9 cellular contexts compared by ENCODE assay signal in the genomic region with DNA sequence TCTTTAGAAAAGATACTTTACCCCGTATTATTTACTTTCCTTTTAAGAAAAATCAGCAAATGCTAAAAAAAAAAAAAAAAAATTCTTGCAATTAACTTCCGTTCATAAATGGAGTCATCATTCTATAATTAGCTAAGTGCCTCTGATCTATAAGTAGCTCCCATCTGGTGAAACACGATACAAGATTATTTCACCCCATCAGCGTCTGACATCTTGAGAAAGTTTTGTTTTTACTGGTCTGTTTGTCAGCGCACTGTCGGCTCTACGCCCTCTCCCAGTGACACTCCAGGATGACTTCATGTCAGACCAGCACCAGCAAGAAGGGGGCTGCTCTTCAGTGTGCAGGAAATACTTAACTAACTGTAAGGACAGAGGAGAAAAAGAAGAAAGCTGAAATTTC.
DNase-seq lines count a peak whose midpoint lies in the region; ATAC-seq and TF ChIP-seq lines count a peak whose summit lies in the region.
"Had no signal": no experiment of that assay in that cellular context is flagged by ENCODE, and none has a peak within 500 bp of the region (broad histone marks: within the 10 kb centered on the region; RNA-seq: fewer than 3 reads in every experiment).

No MANE protein-coding gene starts in this region.

- ATAC-seq in GM19324 (IDR thresholded peaks at IDR 0.05; ENCODE audit: low FRiP score, unreplicated experiment): no peak
- ATAC-seq in HG02840 (IDR thresholded peaks at IDR 0.05; ENCODE audit: low FRiP score, unreplicated experiment): no peak

- H3K9me3 ChIP-seq in stomach smooth muscle (ENCODE audit: control insufficient read depth in 2 of 2, low read length in 2 of 2): no peaks in the 10 kb centered on the region

- peak overlapping the region; percentile 13 for H3K27ac ChIP-seq in stomach smooth muscle (ENCODE audit: low read length)
- H3K27ac ChIP-seq: epithelial cell of prostate had no signal

- TF ChIP-seq CTCF in foreskin fibroblast (IDR thresholded peaks at IDR 0.05; ENCODE audit: low read depth, low read length): no peak

- peak overlapping the region in 1 of 2 donors; percentile 26 for H3K9ac ChIP-seq in stomach smooth muscle (ENCODE audit: low read length in 2 of 2)

- DNase-seq in SIG-M5 treated with dmso at 0.1 percent for 504 hours (lab: John Stamatoyannopoulos, UW; ENCODE audit: unreplicated experiment) (peak; percentile 69), SIG-M5 (lab: John Stamatoyannopoulos, UW) (no peak), T-helper 22 cell (ENCODE audit: low read depth) (peak; percentile 15), foreskin fibroblast (peak; percentile 86 to 89), NCI-H526 treated with DMSO at 0.1 percent for 48 hours (lab: John Stamatoyannopoulos, UW) (no peak)

- peak overlapping the region in 1 of 2 donors; percentile 16 for H3K4me3 ChIP-seq in foreskin fibroblast (ENCODE audit: low read depth in 1 of 2, low read length in 2 of 2)
- H3K4me3 ChIP-seq in stomach smooth muscle (ENCODE audit: low read length in 2 of 2): no peak overlapping the region

- H3K36me3 ChIP-seq in stomach smooth muscle (ENCODE audit: control insufficient read depth in 2 of 2, insufficient read depth in 2 of 2, low read length in 2 of 2): peaks cover 10 to 15% of the 10 kb centered on the region in 2 donors

- H3K27me3 ChIP-seq in stomach smooth muscle (ENCODE audit: control insufficient read depth in 1 of 2, insufficient read depth in 2 of 2, low read length in 2 of 2): no peaks in the 10 kb centered on the region

- peaks cover 13% of the 10 kb centered on the region for H3K4me1 ChIP-seq in stomach smooth muscle (ENCODE audit: control insufficient read depth, insufficient read depth, low read length)

Comparison
In these comparisons a context has a peak if more than half of its experiments do, and no peak if none do; other contexts are left out.
1. DNase-seq: peak in SIG-M5 treated with dmso at 0.1 percent for 504 hours (single experiment), T-helper 22 cell (single experiment) and foreskin fibroblast (2 of 2); none in SIG-M5 (single experiment) and NCI-H526 treated with DMSO at 0.1 percent for 48 hours (single experiment).